In the genomic region with DNA sequence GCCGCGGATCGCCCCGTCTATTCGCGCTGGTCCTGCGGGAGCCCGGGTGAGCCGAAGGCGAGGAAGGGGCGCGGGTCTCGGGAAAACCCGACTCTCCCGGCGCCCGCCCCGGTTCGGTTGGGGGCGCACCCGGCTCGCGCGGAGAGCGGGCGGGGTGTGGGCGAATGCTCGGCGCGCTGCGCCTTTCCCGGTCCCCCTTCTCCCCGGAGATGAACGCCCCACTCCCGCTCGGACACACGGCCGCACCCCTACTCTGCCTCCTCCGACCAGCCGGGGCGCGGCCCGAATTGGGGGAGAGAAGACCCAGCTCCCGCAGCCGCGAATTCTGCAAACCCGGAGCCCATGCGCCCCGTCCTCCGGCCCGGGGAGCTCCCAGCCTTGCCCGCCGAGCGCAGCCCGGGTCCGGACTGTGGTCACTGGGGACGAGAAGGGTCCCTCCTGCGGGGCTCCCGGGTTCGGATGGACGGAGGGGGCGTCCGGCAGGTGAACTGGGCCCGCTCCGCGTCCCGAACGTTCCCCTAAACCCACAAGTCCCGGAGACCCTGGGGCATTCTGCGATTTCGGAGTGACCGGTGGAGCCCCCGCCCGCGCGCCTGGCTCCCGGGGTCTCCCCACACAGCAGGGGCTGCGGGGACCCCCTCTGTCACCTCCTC, we compare ENCODE assay signal across 1 cellular context.
A peak's percentile ranks its signal among the peaks of the same experiment; 100 is the strongest.
TF ChIP-seq lines count a peak whose summit lies in the region.

No MANE protein-coding gene starts in this region.

TF ChIP-seq in HepG2, 621 proteins besides CTCF, POLR2A, EP300 and RAD21:
- TF ChIP-seq ZNF800 (CRISPR knock-in tag; IDR thresholded peaks at IDR 0.05) (peak; percentile 83; the same call in 1 of the 2 replicates), ZBTB1 (CRISPR knock-in tag; IDR thresholded peaks at IDR 0.05; ENCODE audit: borderline replicate concordance) (no peak), JARID2 (CRISPR knock-in tag; IDR thresholded peaks at IDR 0.05; ENCODE audit: insufficient replicate concordance) (no peak), PBX2 (CRISPR knock-in tag; IDR thresholded peaks at IDR 0.05) (no peak), GATAD1 (CRISPR knock-in tag; IDR thresholded peaks at IDR 0.05) (no peak), ZNF143 (CRISPR knock-in tag; IDR thresholded peaks at IDR 0.05) (no peak)
- TF ChIP-seq, protein P1, sequence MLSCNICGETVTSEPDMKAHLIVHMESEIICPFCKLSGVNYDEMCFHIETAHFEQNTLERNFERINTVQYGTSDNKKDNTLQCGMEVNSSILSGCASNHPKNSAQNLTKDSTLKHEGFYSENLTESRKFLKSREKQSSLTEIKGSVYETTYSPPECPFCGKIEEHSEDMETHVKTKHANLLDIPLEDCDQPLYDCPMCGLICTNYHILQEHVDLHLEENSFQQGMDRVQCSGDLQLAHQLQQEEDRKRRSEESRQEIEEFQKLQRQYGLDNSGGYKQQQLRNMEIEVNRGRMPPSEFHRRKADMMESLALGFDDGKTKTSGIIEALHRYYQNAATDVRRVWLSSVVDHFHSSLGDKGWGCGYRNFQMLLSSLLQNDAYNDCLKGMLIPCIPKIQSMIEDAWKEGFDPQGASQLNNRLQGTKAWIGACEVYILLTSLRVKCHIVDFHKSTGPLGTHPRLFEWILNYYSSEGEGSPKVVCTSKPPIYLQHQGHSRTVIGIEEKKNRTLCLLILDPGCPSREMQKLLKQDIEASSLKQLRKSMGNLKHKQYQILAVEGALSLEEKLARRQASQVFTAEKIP (CRISPR knock-in tag; IDR thresholded peaks at IDR 0.05; ENCODE audit: borderline replicate concordance): no peak
- TF ChIP-seq, protein P2, sequence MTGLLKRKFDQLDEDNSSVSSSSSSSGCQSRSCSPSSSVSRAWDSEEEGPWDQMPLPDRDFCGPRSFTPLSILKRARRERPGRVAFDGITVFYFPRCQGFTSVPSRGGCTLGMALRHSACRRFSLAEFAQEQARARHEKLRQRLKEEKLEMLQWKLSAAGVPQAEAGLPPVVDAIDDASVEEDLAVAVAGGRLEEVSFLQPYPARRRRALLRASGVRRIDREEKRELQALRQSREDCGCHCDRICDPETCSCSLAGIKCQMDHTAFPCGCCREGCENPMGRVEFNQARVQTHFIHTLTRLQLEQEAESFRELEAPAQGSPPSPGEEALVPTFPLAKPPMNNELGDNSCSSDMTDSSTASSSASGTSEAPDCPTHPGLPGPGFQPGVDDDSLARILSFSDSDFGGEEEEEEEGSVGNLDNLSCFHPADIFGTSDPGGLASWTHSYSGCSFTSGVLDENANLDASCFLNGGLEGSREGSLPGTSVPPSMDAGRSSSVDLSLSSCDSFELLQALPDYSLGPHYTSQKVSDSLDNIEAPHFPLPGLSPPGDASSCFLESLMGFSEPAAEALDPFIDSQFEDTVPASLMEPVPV (CRISPR knock-in tag; IDR thresholded peaks at IDR 0.05): no peak
- TF ChIP-seq, protein P3, sequence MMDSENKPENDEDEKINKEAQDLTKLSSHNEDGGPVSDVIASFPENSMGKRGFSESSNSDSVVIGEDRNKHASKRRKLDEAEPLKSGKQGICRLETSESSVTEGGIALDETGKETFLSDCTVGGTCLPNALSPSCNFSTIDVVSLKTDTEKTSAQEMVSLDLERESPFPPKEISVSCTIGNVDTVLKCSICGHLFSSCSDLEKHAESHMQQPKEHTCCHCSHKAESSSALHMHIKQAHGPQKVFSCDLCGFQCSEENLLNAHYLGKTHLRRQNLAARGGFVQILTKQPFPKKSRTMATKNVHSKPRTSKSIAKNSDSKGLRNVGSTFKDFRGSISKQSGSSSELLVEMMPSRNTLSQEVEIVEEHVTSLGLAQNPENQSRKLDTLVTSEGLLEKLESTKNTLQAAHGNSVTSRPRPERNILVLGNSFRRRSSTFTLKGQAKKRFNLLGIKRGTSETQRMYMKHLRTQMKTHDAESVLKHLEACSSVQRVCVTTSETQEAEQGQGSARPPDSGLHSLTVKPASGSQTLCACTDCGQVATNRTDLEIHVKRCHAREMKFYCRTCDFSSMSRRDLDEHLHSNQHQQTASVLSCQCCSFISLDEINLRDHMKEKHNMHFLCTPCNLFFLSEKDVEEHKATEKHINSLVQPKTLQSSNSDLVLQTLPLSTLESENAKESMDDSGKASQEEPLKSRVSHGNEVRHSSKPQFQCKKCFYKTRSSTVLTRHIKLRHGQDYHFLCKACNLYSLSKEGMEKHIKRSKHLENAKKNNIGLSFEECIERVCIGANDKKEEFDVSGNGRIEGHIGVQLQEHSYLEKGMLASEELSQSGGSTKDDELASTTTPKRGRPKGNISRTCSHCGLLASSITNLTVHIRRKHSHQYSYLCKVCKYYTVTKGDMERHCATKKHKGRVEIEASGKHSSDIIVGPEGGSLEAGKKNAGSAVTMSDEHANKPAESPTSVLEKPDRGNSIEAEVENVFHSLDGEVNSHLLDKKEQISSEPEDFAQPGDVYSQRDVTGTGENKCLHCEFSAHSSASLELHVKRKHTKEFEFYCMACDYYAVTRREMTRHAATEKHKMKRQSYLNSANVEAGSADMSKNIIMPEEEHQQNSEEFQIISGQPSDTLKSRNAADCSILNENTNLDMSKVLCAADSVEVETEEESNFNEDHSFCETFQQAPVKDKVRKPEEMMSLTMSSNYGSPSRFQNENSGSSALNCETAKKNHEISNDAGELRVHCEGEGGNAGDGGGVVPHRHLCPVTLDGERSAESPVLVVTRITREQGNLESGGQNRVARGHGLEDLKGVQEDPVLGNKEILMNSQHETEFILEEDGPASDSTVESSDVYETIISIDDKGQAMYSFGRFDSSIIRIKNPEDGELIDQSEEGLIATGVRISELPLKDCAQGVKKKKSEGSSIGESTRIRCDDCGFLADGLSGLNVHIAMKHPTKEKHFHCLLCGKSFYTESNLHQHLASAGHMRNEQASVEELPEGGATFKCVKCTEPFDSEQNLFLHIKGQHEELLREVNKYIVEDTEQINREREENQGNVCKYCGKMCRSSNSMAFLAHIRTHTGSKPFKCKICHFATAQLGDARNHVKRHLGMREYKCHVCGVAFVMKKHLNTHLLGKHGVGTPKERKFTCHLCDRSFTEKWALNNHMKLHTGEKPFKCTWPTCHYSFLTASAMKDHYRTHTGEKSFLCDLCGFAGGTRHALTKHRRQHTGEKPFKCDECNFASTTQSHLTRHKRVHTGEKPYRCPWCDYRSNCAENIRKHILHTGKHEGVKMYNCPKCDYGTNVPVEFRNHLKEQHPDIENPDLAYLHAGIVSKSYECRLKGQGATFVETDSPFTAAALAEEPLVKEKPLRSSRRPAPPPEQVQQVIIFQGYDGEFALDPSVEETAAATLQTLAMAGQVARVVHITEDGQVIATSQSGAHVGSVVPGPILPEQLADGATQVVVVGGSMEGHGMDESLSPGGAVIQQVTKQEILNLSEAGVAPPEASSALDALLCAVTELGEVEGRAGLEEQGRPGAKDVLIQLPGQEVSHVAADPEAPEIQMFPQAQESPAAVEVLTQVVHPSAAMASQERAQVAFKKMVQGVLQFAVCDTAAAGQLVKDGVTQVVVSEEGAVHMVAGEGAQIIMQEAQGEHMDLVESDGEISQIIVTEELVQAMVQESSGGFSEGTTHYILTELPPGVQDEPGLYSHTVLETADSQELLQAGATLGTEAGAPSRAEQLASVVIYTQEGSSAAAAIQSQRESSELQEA (CRISPR knock-in tag; IDR thresholded peaks at IDR 0.05; ENCODE audit: not compliant biosample characterization): no peak
